In the genomic region with DNA sequence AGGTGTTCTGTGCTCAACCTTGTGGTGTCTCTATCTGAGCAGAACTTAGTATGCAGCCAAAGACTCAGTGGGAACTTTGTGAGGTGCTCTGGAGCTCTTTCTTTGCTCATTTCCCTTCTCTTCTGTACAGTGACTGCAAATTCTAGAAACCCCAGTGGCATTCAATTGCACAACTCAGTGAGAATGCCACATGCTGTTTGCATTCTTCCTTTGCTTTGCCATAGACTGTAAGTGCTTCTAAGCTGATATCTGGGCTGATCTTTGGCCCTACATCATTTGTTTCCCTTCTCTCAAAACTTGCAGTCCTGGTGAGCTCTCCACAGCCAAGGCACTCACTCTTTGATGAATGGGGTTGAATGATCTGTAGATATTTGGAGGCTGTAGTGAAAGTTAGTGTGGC, we compare ENCODE assay signal across 33 cellular contexts. TPM values are rescaled to one million over a fixed set of nuclear protein-coding genes. Genes with fewer than 3 reads are reported as not detected.
A peak's percentile ranks its signal among the peaks of the same experiment; 100 is the strongest.
DNase-seq lines count a peak whose midpoint lies in the region; ATAC-seq and TF ChIP-seq lines count a peak whose summit lies in the region.
"Had no signal": no experiment of that assay in that cellular context is flagged by ENCODE, and none has a peak within 500 bp of the region (broad histone marks: within the 10 kb centered on the region; RNA-seq: fewer than 3 reads in every experiment).

No MANE protein-coding gene starts in this region.

- H3K27me3 Mint-ChIP-seq in activated T-cell treated with anti-CD3 and anti-CD28 coated beads, Interleukin-2, amount 50 U/mL, for 72 hours (ENCODE audit: low read depth) = peaks cover 7% of the 10 kb centered on the region
- H3K27me3 Mint-ChIP-seq: activated CD4-positive, alpha-beta memory T cell treated with anti-CD3 and anti-CD28 coated beads for 36 hours; activated naive CD8-positive, alpha-beta T cell treated with anti-CD3 and anti-CD28 coated beads, Interleukin-2, amount 10 ng/mL, durations not matched to agents 7 days and 5 days had no signal

- H3K27ac Mint-ChIP-seq in activated T-cell treated with anti-CD3 and anti-CD28 coated beads, Interleukin-2, amount 50 U/mL, for 72 hours = peak overlapping the region; percentile 9
- H3K27ac Mint-ChIP-seq: activated CD4-positive, alpha-beta memory T cell treated with anti-CD3 and anti-CD28 coated beads for 36 hours; activated naive CD8-positive, alpha-beta T cell treated with anti-CD3 and anti-CD28 coated beads, Interleukin-2, amount 10 ng/mL, durations not matched to agents 7 days and 5 days; endodermal cell had no signal

- H3K4me3 Mint-ChIP-seq in activated T-cell treated with anti-CD3 and anti-CD28 coated beads, Interleukin-2, amount 50 U/mL, for 72 hours = no peak overlapping the region
- H3K4me3 Mint-ChIP-seq: activated CD4-positive, alpha-beta memory T cell treated with anti-CD3 and anti-CD28 coated beads for 36 hours; activated naive CD8-positive, alpha-beta T cell treated with anti-CD3 and anti-CD28 coated beads, Interleukin-2, amount 10 ng/mL, durations not matched to agents 7 days and 5 days; endodermal cell had no signal

- no peak overlapping the region for H3K27ac ChIP-seq in brain microvascular endothelial cell
- H3K27ac ChIP-seq: colonic mucosa, foreskin keratinocyte, heart right ventricle, HL-60, neutrophil, PC-9, psoas muscle, skin epidermis, transverse colon had no signal

- no peaks in the 10 kb centered on the region for H3K27me3 ChIP-seq in brain microvascular endothelial cell (replicated peaks)
- H3K27me3 ChIP-seq: BE2C, colonic mucosa, foreskin keratinocyte, neutrophil, transverse colon had no signal

- TF ChIP-seq POLR2A in erythroblast (IDR thresholded peaks at IDR 0.05; ENCODE audit: low read length) = no peak

- no peak for DNase-seq in activated T-cell treated with anti-CD3 and anti-CD28 coated beads, Interleukin-2, amount 50 U/mL, for 72 hours
- no peak for DNase-seq in activated T-cell treated with anti-CD3 and anti-CD28 coated beads, Interleukin-2, amount 50 U/mL, for 48 hours
- DNase-seq in brain microvascular endothelial cell (peak; percentile 11), fibroblast of villous mesenchyme (ENCODE audit: low read depth) (peak; percentile 18), NCI-H2171 (lab: John Stamatoyannopoulos, UW) (no peak), erythroblast (lab: John Stamatoyannopoulos, UW) (no peak)
- DNase-seq in activated CD4-positive, alpha-beta T cell treated with anti-CD3 and anti-CD28 coated beads, Interleukin-2, amount 50 U/mL, for 4 hours = no peak
- DNase-seq in effector CD4-positive, alpha-beta T cell = no peak
- DNase-seq: activated CD4-positive, alpha-beta memory T cell treated with anti-CD3 and anti-CD28 coated beads for 36 hours; activated CD4-positive, CD25-positive, alpha-beta regulatory T cell; activated CD8-positive, alpha-beta memory T cell treated with anti-CD3 and anti-CD28 coated beads, Interleukin-2, amount 50 U/mL, for 48 hours; activated effector memory CD4-positive, alpha-beta T cell treated with Interleukin-2 at 50 U/mL for 16 hours; activated naive CD8-positive, alpha-beta T cell treated with anti-CD3 and anti-CD28 coated beads, Interleukin-2, amount 10 ng/mL, durations not matched to agents 7 days and 5 days; BE2C; colonic mucosa; endodermal cell; foreskin keratinocyte; GF-D8; heart right ventricle; left cardiac atrium; NCI-H1105 treated with DMSO at 0.1 percent for 48 hours; NCI-H2029 treated with DMSO at 0.1 percent for 48 hours; NCI-H446 treated with DMSO at 0.1 percent for 48 hours; PC-9; psoas muscle; SHP77; stimulated activated CD4-positive, alpha-beta T cell treated with anti-CD3 and anti-CD28 coated beads, Interleukin-1b, Interleukin-23, amount 100 ng/mL, for 48 hours; transverse colon had no signal

- H3K9me3 Mint-ChIP-seq in activated T-cell treated with anti-CD3 and anti-CD28 coated beads, Interleukin-2, amount 50 U/mL, for 72 hours = no peaks in the 10 kb centered on the region
- H3K9me3 Mint-ChIP-seq: activated CD4-positive, alpha-beta memory T cell treated with anti-CD3 and anti-CD28 coated beads for 36 hours; activated naive CD8-positive, alpha-beta T cell treated with anti-CD3 and anti-CD28 coated beads, Interleukin-2, amount 10 ng/mL, durations not matched to agents 7 days and 5 days had no signal

- in situ Hi-C loops in brain microvascular endothelial cell (cut with HindIII; ENCODE audit: low pct_ligation_motif_present, low sequenced_read_pairs) = no loop called here

- ATAC-seq in activated T-cell treated with anti-CD3 and anti-CD28 coated beads, Interleukin-2, amount 50 U/mL, for 72 hours (replicated peaks in 1 of 2) = no peak
- ATAC-seq: foreskin keratinocyte, GM12878, heart right ventricle, left cardiac atrium, psoas muscle had no signal

- TF ChIP-seq CTCF in brain microvascular endothelial cell (IDR thresholded peaks at IDR 0.05; ENCODE audit: low read depth, low read length, missing control alignments) (no peak), fibroblast of villous mesenchyme (IDR thresholded peaks at IDR 0.05; ENCODE audit: insufficient read depth, low read depth, low read length) (no peak)

- no peaks in the 10 kb centered on the region for H3K36me3 Mint-ChIP-seq in activated T-cell treated with anti-CD3 and anti-CD28 coated beads, Interleukin-2, amount 50 U/mL, for 72 hours (ENCODE audit: insufficient read depth in 2 of 2)
- H3K36me3 Mint-ChIP-seq: activated CD4-positive, alpha-beta memory T cell treated with anti-CD3 and anti-CD28 coated beads for 36 hours; activated naive CD8-positive, alpha-beta T cell treated with anti-CD3 and anti-CD28 coated beads, Interleukin-2, amount 10 ng/mL, durations not matched to agents 7 days and 5 days had no signal

- H3K4me1 Mint-ChIP-seq in activated T-cell treated with anti-CD3 and anti-CD28 coated beads, Interleukin-2, amount 50 U/mL, for 72 hours (ENCODE audit: low read depth) = no peaks in the 10 kb centered on the region
- H3K4me1 Mint-ChIP-seq: activated naive CD8-positive, alpha-beta T cell treated with anti-CD3 and anti-CD28 coated beads, Interleukin-2, amount 10 ng/mL, durations not matched to agents 7 days and 5 days had no signal

- H3K4me3 ChIP-seq in brain microvascular endothelial cell (ENCODE audit: low read depth, low read length) (no peak overlapping the region), fibroblast of villous mesenchyme (ENCODE audit: low read depth, low read length) (no peak overlapping the region)
- H3K4me3 ChIP-seq: colonic mucosa, GM12878, HAP-1, heart right ventricle, PC-9, psoas muscle, skin epidermis, transverse colon had no signal

- H3K36me3 ChIP-seq in brain microvascular endothelial cell (replicated peaks) = no peaks in the 10 kb centered on the region
- H3K36me3 ChIP-seq: BE2C, colonic mucosa, HAP-1, heart right ventricle, neutrophil, transverse colon had no signal

RNA-seq across cellular contexts. Expression of gene PNMA3, which starts 7.0 kb away (rescaled TPM):
- total RNA-seq in activated T-cell treated with anti-CD3 and anti-CD28 coated beads, Interleukin-2, amount 50 U/mL, for 72 hours = 1 to 10 TPM; 1.3 to 2.2 TPM
- total RNA-seq in fibroblast of villous mesenchyme = under 0.01 TPM in 1 of 2 replicates, not detected in the other
- total RNA-seq: foreskin keratinocyte, GM12878, PC-9 had no signal

RNA-seq across cellular contexts. Expression of gene PNMA6A, which starts 8.9 kb away (rescaled TPM):
- under 1 TPM; 0.49 to 0.60 TPM for total RNA-seq in activated T-cell treated with anti-CD3 and anti-CD28 coated beads, Interleukin-2, amount 50 U/mL, for 72 hours
- total RNA-seq in fibroblast of villous mesenchyme = 0.32 and 0.43 TPM in 2 replicates
- total RNA-seq: PC-9 had no signal

Comparison
In these comparisons a context has a peak if more than half of its experiments do, and no peak if none do; other contexts are left out.
1. DNase-seq: peak in brain microvascular endothelial cell (single experiment) and fibroblast of villous mesenchyme (single experiment); none in activated T-cell treated with anti-CD3 and anti-CD28 coated beads, Interleukin-2, amount 50 U/mL, for 72 hours (0 of 2), activated T-cell treated with anti-CD3 and anti-CD28 coated beads, Interleukin-2, amount 50 U/mL, for 48 hours (0 of 2), activated CD4-positive, alpha-beta T cell treated with anti-CD3 and anti-CD28 coated beads, Interleukin-2, amount 50 U/mL, for 4 hours (0 of 2), NCI-H2171 (single experiment), erythroblast (0 of 2) and effector CD4-positive, alpha-beta T cell (single experiment).